Comparison of ENCODE assay signal across 1 cellular context in genomic region chr6:148735996-148736395, GRCh38.
TF ChIP-seq lines count a peak whose summit lies in the region.

No MANE protein-coding gene starts in this region.

TF ChIP-seq in GM12878, 131 proteins besides CTCF, POLR2A, EP300 and RAD21 (continued from another document):
- no peak for TF ChIP-seq IRF3 (IDR thresholded peaks at IDR 0.05)
- TF ChIP-seq YY1 (IDR thresholded peaks at IDR 0.05; ENCODE audit: low read depth, low read length), result no peak
- TF ChIP-seq IKZF2 (IDR thresholded peaks at IDR 0.05), result no peak
- TF ChIP-seq IRF4 (IDR thresholded peaks at IDR 0.05; ENCODE audit: low read depth, low read length), result no peak
- TF ChIP-seq RAD51 (IDR thresholded peaks at IDR 0.05), result no peak
